ENCODE assay signal across 8 cellular contexts in genomic region chr13:27997904-27998522, GRCh38.
DNase-seq lines count a peak whose midpoint lies in the region; ATAC-seq and TF ChIP-seq lines count a peak whose summit lies in the region.
"Had no signal": no experiment of that assay in that cellular context is flagged by ENCODE, and none has a peak within 500 bp of the region (broad histone marks: within the 10 kb centered on the region; RNA-seq: fewer than 3 reads in every experiment).

No MANE protein-coding gene starts in this region.

- ATAC-seq in GM21360 (IDR thresholded peaks at IDR 0.05; ENCODE audit: unreplicated experiment) = no peak
- no peak for ATAC-seq in HG03039 (IDR thresholded peaks at IDR 0.05; ENCODE audit: unreplicated experiment)

- DNase-seq in GM06990 (ENCODE audit: extremely low read depth, insufficient read length) (no peak), HL-60 (ENCODE audit: low read depth in 1 of 2, low spot score in 1 of 2) (peak in 1 of 2 experiments; percentile 81), RPMI8226 (peak; percentile 61), fibroblast of mammary gland (ENCODE audit: low read depth) (peak; percentile 23), retina (peak; percentile 39)

- H3K4me3 ChIP-seq in GM06990 (replicated peaks; ENCODE audit: low read depth, low read length) (no peak overlapping the region), HL-60 (replicated peaks; ENCODE audit: insufficient read depth, low read length) (no peak overlapping the region), fibroblast of mammary gland (ENCODE audit: control insufficient read depth, low read depth, low read length) (no peak overlapping the region)
- H3K4me3 ChIP-seq: skin epidermis had no signal

- no peaks in the 10 kb centered on the region for H3K27me3 ChIP-seq in GM06990 (replicated peaks; ENCODE audit: control insufficient read depth, insufficient read depth, low read length)
- H3K27me3 ChIP-seq in HL-60 (ENCODE audit: insufficient read depth, poor library complexity, severe bottlenecking) = no peaks in the 10 kb centered on the region

- H3K36me3 ChIP-seq in GM06990 (ENCODE audit: control insufficient read depth, insufficient read depth, low read length) = no peaks in the 10 kb centered on the region

- peak; percentile 79 for TF ChIP-seq CTCF in GM06990 (IDR thresholded peaks at IDR 0.05; ENCODE audit: insufficient read depth, low read length, poor library complexity, severe bottlenecking)
- peak; percentile 75 for TF ChIP-seq CTCF in HL-60 (IDR thresholded peaks at IDR 0.05; ENCODE audit: insufficient read depth, low read length)
- TF ChIP-seq CTCF in fibroblast of mammary gland (conservative IDR thresholded peaks at IDR 0.05; ENCODE audit: control insufficient read depth, insufficient read depth, low read depth, low read length) = peak; percentile 42

- no peak overlapping the region for H3K27ac ChIP-seq in HL-60 (replicated peaks)
- H3K27ac ChIP-seq: skin epidermis had no signal
